In genomic region chr10:12063483-12063818, GRCh38 we compare ENCODE assay signal across 1 cellular context.
TF ChIP-seq lines count a peak whose summit lies in the region.

No MANE protein-coding gene starts in this region.

TF ChIP-seq in K562, 482 proteins besides CTCF, POLR2A, EP300 and RAD21 (continued from another document and continues in another):
- TF ChIP-seq CHD7 (IDR thresholded peaks at IDR 0.05; ENCODE audit: low read depth, low read length) (no peak), MCM5 (IDR thresholded peaks at IDR 0.05; ENCODE audit: low read depth) (no peak), SIX5 (IDR thresholded peaks at IDR 0.05; ENCODE audit: borderline replicate concordance in 1 of 2, insufficient read depth in 1 of 2, low read depth in 1 of 2, low read length in 2 of 2) (no peak), IRF9 (tag; IDR thresholded peaks at IDR 0.05) (no peak), SMC3 (conservative IDR thresholded peaks at IDR 0.05; ENCODE audit: insufficient read depth, low read depth, low read length) (no peak), ZNF197 (CRISPR knock-in tag; IDR thresholded peaks at IDR 0.05; ENCODE audit: low read depth) (peak; percentile 89), TAL1 (IDR thresholded peaks at IDR 0.05) (peak; percentile 91), ZNF444 (CRISPR knock-in tag; IDR thresholded peaks at IDR 0.05) (no peak), ZNF77 (CRISPR knock-in tag; IDR thresholded peaks at IDR 0.05) (no peak), FOXP4 (CRISPR knock-in tag; IDR thresholded peaks at IDR 0.05; ENCODE audit: borderline replicate concordance) (no peak), WHSC1 (IDR thresholded peaks at IDR 0.05; ENCODE audit: low read length) (no peak), ZSCAN32 (CRISPR knock-in tag; IDR thresholded peaks at IDR 0.05) (no peak), U2AF2 (optimal IDR thresholded peaks at IDR 0.05; ENCODE audit: low read depth, low read length) (no peak), ELF1 (tag; IDR thresholded peaks at IDR 0.05) (no peak), ZNF445 (CRISPR knock-in tag; IDR thresholded peaks at IDR 0.05; ENCODE audit: low read depth) (no peak), NEUROD1 (IDR thresholded peaks at IDR 0.05; ENCODE audit: borderline replicate concordance, low read depth, low read length, partially characterized antibody) (peak; percentile 21), SRF (CRISPR knock-in tag; IDR thresholded peaks at IDR 0.05) (0 out of 4 replicates have a peak, but pooled peaks of 1 of the 2 experiments have one; percentile 13), ZFP36 (IDR thresholded peaks at IDR 0.05; ENCODE audit: low read depth, low read length, partially characterized antibody) (peak; percentile 28), ZNF639 (CRISPR knock-in tag; conservative IDR thresholded peaks at IDR 0.05 in 1 of 2, IDR thresholded peaks at IDR 0.05 in 1 of 2) (peak in 1 of 2 experiments; percentile 73; a peak in 2 of 4 replicates), ZNF699 (CRISPR knock-in tag; IDR thresholded peaks at IDR 0.05; ENCODE audit: insufficient replicate concordance) (no peak), ETS2 (tag; IDR thresholded peaks at IDR 0.05; ENCODE audit: borderline replicate concordance, poor library complexity, severe bottlenecking) (no peak), ZNF592 (IDR thresholded peaks at IDR 0.05) (no peak), TSHZ1 (CRISPR knock-in tag; IDR thresholded peaks at IDR 0.05) (no peak), PYGO2 (tag; IDR thresholded peaks at IDR 0.05) (peak; percentile 19; the same call in 1 of the 2 replicates), ARNT (IDR thresholded peaks at IDR 0.05) (peak; percentile 53 to 62; a peak in 1 of 4 replicates), RUNX1 (IDR thresholded peaks at IDR 0.05; ENCODE audit: low read depth) (0 out of 2 replicates have a peak, but pooled peaks have one; percentile 67), MIER1 (IDR thresholded peaks at IDR 0.05; ENCODE audit: low read depth) (no peak), ARID1B (IDR thresholded peaks at IDR 0.05) (peak; percentile 96), HDGF (IDR thresholded peaks at IDR 0.05) (no peak), CCAR2 (IDR thresholded peaks at IDR 0.05; ENCODE audit: low read depth, low read length) (no peak), ZNF239 (CRISPR knock-in tag; IDR thresholded peaks at IDR 0.05) (no peak)
